ENCODE assay signal across 9 cellular contexts in the genomic region with DNA sequence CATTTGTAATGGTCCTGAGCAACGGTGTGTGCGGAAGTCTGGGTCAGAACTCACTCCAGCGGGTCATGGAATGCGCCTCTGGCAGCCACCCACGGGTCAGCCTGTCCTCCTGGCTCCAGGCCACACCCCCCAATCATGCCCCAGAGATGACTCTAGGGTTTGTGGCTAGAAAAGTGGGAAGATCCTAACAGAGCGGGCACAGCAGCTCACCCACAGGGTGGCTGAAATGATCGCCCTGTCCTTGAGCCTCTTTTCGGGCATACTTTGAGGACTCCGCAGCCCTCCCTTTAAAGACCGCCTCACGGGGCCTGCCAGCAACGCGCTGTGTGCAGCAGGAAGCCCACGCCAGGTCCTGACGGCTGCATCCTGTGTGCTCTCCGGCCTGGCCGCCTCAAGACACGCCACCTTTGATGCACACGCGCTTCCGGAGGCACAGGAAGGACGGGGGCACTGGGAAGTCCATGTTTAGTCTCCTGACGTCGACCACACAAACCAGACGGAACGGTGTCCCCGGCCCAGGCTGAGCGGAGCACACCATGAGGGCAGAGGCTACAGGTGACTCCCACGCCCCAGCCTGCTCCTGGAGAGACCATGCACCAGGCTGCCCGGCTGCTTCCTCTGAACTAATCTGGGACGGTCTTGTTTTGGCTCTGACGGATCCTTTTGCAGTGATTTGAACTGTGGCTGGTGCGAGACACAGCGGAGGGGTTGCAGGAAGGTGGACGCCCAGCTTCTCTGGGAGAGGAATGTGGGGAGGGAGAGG.
A peak's percentile ranks its signal among the peaks of the same experiment; 100 is the strongest.
DNase-seq lines count a peak whose midpoint lies in the region; ATAC-seq and TF ChIP-seq lines count a peak whose summit lies in the region.
"Had no signal": no experiment of that assay in that cellular context is flagged by ENCODE, and none has a peak within 500 bp of the region (broad histone marks: within the 10 kb centered on the region; RNA-seq: fewer than 3 reads in every experiment).

No MANE protein-coding gene starts in this region.

- no peak overlapping the region for H3K4me3 ChIP-seq in foreskin fibroblast (ENCODE audit: low read depth in 1 of 2, low read length in 2 of 2)

- no peak for ATAC-seq in HG02970 (IDR thresholded peaks at IDR 0.05; ENCODE audit: low FRiP score, unreplicated experiment)
- ATAC-seq in HG03432 (IDR thresholded peaks at IDR 0.05; ENCODE audit: unreplicated experiment) = no peak

- TF ChIP-seq CTCF in foreskin fibroblast (IDR thresholded peaks at IDR 0.05; ENCODE audit: low read depth, low read length) = no peak

- DNase-seq in GDM1 (lab: John Stamatoyannopoulos, UW) = peak; percentile 60
- peak; percentile 91 for DNase-seq in UCSD-AML1 (lab: John Stamatoyannopoulos, UW; ENCODE audit: unreplicated experiment)
- peak; percentile 52 to 59 for DNase-seq in foreskin fibroblast
- DNase-seq in renal cortical epithelial cell (ENCODE audit: low read depth) = peak; percentile 29
- DNase-seq in cerebellar nuclear complex (lab: John Stamatoyannopoulos, UW) = no peak
- no peak for DNase-seq in MV-4-11 (lab: John Stamatoyannopoulos, UW)
- DNase-seq: NCI-H524 had no signal

Comparison
In these comparisons a context has a peak if more than half of its experiments do, and no peak if none do; other contexts are left out.
1. DNase-seq: peak in GDM1 (single experiment), UCSD-AML1 (single experiment), foreskin fibroblast (2 of 2) and renal cortical epithelial cell (single experiment); none in cerebellar nuclear complex (0 of 2) and MV-4-11 (single experiment).